In genomic region chr2:76821731-76822130, GRCh38 we compare ENCODE assay signal across 17 cellular contexts.
DNase-seq lines count a peak whose midpoint lies in the region; ATAC-seq, FAIRE-seq and TF ChIP-seq lines count a peak whose summit lies in the region.
"Had no signal": no experiment of that assay in that cellular context is flagged by ENCODE, and none has a peak within 500 bp of the region (broad histone marks: within the 10 kb centered on the region; RNA-seq: fewer than 3 reads in every experiment).

No MANE protein-coding gene starts in this region.

- no peaks in the 10 kb centered on the region for H3K79me2 ChIP-seq in HepG2 (ENCODE audit: insufficient read depth, low read length)

- H3K27me3 ChIP-seq in HepG2 (ENCODE audit: control insufficient read depth in 1 of 2, insufficient read depth in 2 of 2, low read length in 2 of 2) = no peaks in the 10 kb centered on the region; a peak in 1 of 5 replicates
- no peaks in the 10 kb centered on the region for H3K27me3 ChIP-seq in WERI-Rb-1 (ENCODE audit: insufficient read depth, low read depth, severe bottlenecking)

- no peak for FAIRE-seq in HepG2 (lab: Jason Lieb, UNC)
- FAIRE-seq: G401.6, GM12878, GM19239 had no signal

- no peak for TF ChIP-seq RAD21 in HepG2 (CRISPR knock-in tag; IDR thresholded peaks at IDR 0.05)

- no peak overlapping the region for H3K9ac ChIP-seq in HepG2 (ENCODE audit: insufficient read depth, low read depth, low read length)

- intact Hi-C loops in HepG2 (cut with micrococcal nuclease; ENCODE audit: unreplicated experiment) = no loop called here

- CTCF ChIA-PET in HepG2 (lab: Yijun Ruan, JAX; ENCODE audit: low intra/inter-chr PET ratio, low total read pairs) = no interaction called here

- in situ Hi-C loops in HepG2 (cut with HindIII; ENCODE audit: extremely low pct_ligation_motif_present, low pct_unique_long_range_greater_than_20kb) = no loop called here

- no peaks in the 10 kb centered on the region for H4K20me1 ChIP-seq in HepG2 (ENCODE audit: insufficient read depth, low read length)

- H3K4me3 ChIP-seq in HepG2 (replicated peaks in 1 of 3; ENCODE audit: insufficient read depth in 1 of 3, low read depth in 2 of 3, low read length in 3 of 3) (no peak overlapping the region), WERI-Rb-1 (ENCODE audit: low read depth, low read length) (no peak overlapping the region)
- H3K4me3 ChIP-seq: GM12878, GM23338 had no signal

- TF ChIP-seq POLR2A in HepG2 (IDR thresholded peaks at IDR 0.05; ENCODE audit: insufficient read depth in 1 of 2, low read depth in 2 of 2, low read length in 2 of 2) = no peak

- BruUV-seq in HepG2 (replicated peaks; lab: Mats Ljungman, UMichigan) = no TSS peak

- POLR2A ChIA-PET in HepG2 (lab: Yijun Ruan, JAX) = no interaction called here

- H2AFZ ChIP-seq in HepG2 (ENCODE audit: low read length) = no peak overlapping the region
- H2AFZ ChIP-seq: GM23338 had no signal

- TF ChIP-seq EP300 in HepG2 (IDR thresholded peaks at IDR 0.05; ENCODE audit: low read depth in 2 of 2, low read length in 2 of 2) (no peak), HepG2 (CRISPR knock-in tag; IDR thresholded peaks at IDR 0.05; ENCODE audit: borderline replicate concordance) (no peak)

- H3K9me3 ChIP-seq in HepG2 (ENCODE audit: low read length) (no peaks in the 10 kb centered on the region), WERI-Rb-1 (ENCODE audit: severe bottlenecking) (no peaks in the 10 kb centered on the region)
- H3K9me3 ChIP-seq: Caco-2 had no signal

- no peaks in the 10 kb centered on the region for H3K36me3 ChIP-seq in HepG2 (replicated peaks in 1 of 2; ENCODE audit: control insufficient read depth in 1 of 2, insufficient read depth in 2 of 2, low read length in 2 of 2)
- no peaks in the 10 kb centered on the region for H3K36me3 ChIP-seq in WERI-Rb-1

- H3K4me2 ChIP-seq in HepG2 (ENCODE audit: low read depth, low read length) = no peak overlapping the region
- H3K4me2 ChIP-seq: GM23338 had no signal

- 2% methylated on average over 2 of the region's 2 CpGs for WGBS in HepG2 (ENCODE audit: low lambda C conversion rate)

- TF ChIP-seq CTCF in 22Rv1 (IDR thresholded peaks at IDR 0.05) (no peak), VCaP (conservative IDR thresholded peaks at IDR 0.05) (no peak), HepG2 (CRISPR knock-in tag; IDR thresholded peaks at IDR 0.05) (no peak), WERI-Rb-1 (IDR thresholded peaks at IDR 0.05; ENCODE audit: low read depth, low read length) (no peak)

- no peaks in the 10 kb centered on the region for H3K4me1 ChIP-seq in HepG2 (ENCODE audit: insufficient read depth, low read length)
- H3K4me1 ChIP-seq: Caco-2 had no signal

- H3K27ac ChIP-seq in 22Rv1 (peak overlapping the region; percentile 81), VCaP (peak overlapping the region; percentile 81), HepG2 (ENCODE audit: extremely low read length, insufficient read depth, low read length) (no peak overlapping the region), WERI-Rb-1 (no peak overlapping the region)

- ATAC-seq in HepG2 = no peak
- ATAC-seq in HG02588 (IDR thresholded peaks at IDR 0.05; ENCODE audit: unreplicated experiment) = no peak
- ATAC-seq: GM12878, GM23338, HCT116 had no signal

- DNase-seq in HepG2 (ENCODE audit: low spot score) = no peak
- no peak for DNase-seq in WERI-Rb-1
- no peak for DNase-seq in activated effector memory CD4-positive, alpha-beta T cell treated with anti-CD3 and anti-CD28 coated beads, Interleukin-2, amount 50 U/mL, for 16 hours
- DNase-seq: C1 segment of cervical spinal cord; Caco-2; CD4-positive, alpha-beta memory T cell; DMS153; DND-41; H9 had no signal

TF ChIP-seq in HepG2, 621 proteins besides CTCF, POLR2A, EP300 and RAD21:
- TF ChIP-seq CEBPG (CRISPR knock-in tag; IDR thresholded peaks at IDR 0.05) (0 out of 2 replicates have a peak, but pooled peaks have one; percentile 9), SIX1 (CRISPR knock-in tag; IDR thresholded peaks at IDR 0.05; ENCODE audit: borderline replicate concordance) (no peak), RFX5 (IDR thresholded peaks at IDR 0.05; ENCODE audit: low read depth, low read length) (no peak)

Comparison
In these comparisons a context has a peak if more than half of its experiments do, and no peak if none do; other contexts are left out.
1. H3K27ac ChIP-seq: peak in 22Rv1 (single experiment) and VCaP (single experiment); none in HepG2 (single experiment) and WERI-Rb-1 (single experiment).